In genomic region chr20:60882776-60883303, GRCh38 we compare ENCODE assay signal across 24 cellular contexts.
"Had no signal": no experiment of that assay in that cellular context is flagged by ENCODE, and none has a peak within 500 bp of the region (broad histone marks: within the 10 kb centered on the region; RNA-seq: fewer than 3 reads in every experiment).

No MANE protein-coding gene starts in this region.

- H3K4me3 ChIP-seq: colonic mucosa, dorsolateral prefrontal cortex, heart right ventricle, lower lobe of right lung, mucosa of descending colon, spleen, testis, uterus had no signal

- DNase-seq: activated B cell treated with CpG ODN at 0.5 μM for 24 hours; activated CD4-positive, alpha-beta T cell treated with anti-CD3 and anti-CD28 coated beads for 36 hours; activated CD4-positive, alpha-beta T cell treated with anti-CD3 and anti-CD28 coated beads, Interleukin-2, amount 50 U/mL, for 48 hours; activated naive CD4-positive, alpha-beta T cell treated with Interleukin-2 at 50 U/mL for 16 hours; activated naive CD8-positive, alpha-beta T cell treated with anti-CD3 and anti-CD28 coated beads for 36 hours; activated T-cell treated with anti-CD3 and anti-CD28 coated beads, Interleukin-2, amount 50 U/mL, for 48 hours; colonic mucosa; dorsolateral prefrontal cortex; effector memory CD8-positive, alpha-beta T cell; heart right ventricle; lower lobe of right lung; mesendoderm; mucosa of descending colon; nephron progenitor cell; occipital lobe; posterior cingulate gyrus; spleen; stimulated activated CD4-positive, alpha-beta T cell treated with anti-CD3 and anti-CD28 coated beads, Interleukin-4, amount 100 ng/mL, for 1 hour; stimulated activated naive CD4-positive, alpha-beta T cell; T1000; testis; trophoblast cell; uterus had no signal

- ATAC-seq: activated CD4-positive, alpha-beta T cell treated with anti-CD3 and anti-CD28 coated beads for 36 hours; effector memory CD8-positive, alpha-beta T cell; heart right ventricle; left lobe of liver; lower lobe of right lung; mucosa of descending colon had no signal

- H3K27ac ChIP-seq: colonic mucosa, dorsolateral prefrontal cortex, heart right ventricle, lower lobe of right lung, spleen, testis, uterus had no signal

- H3K27me3 ChIP-seq: colonic mucosa, spleen, testis, uterus had no signal

- H3K36me3 ChIP-seq: colonic mucosa, heart right ventricle, lower lobe of right lung, spleen, uterus had no signal

- H3K9me3 ChIP-seq: colonic mucosa, heart right ventricle, lower lobe of right lung, spleen, testis, uterus had no signal

- H3K4me1 ChIP-seq: colonic mucosa, heart right ventricle, lower lobe of right lung, spleen, testis, uterus had no signal
